26 cellular contexts compared by ENCODE assay signal in genomic region chr6:12335131-12335527, GRCh38. TPM values are rescaled to one million over a fixed set of nuclear protein-coding genes. Genes with fewer than 3 reads are reported as not detected.
A peak's percentile ranks its signal among the peaks of the same experiment; 100 is the strongest.
DNase-seq lines count a peak whose midpoint lies in the region; ATAC-seq and TF ChIP-seq lines count a peak whose summit lies in the region.
"Had no signal": no experiment of that assay in that cellular context is flagged by ENCODE, and none has a peak within 500 bp of the region (broad histone marks: within the 10 kb centered on the region; RNA-seq: fewer than 3 reads in every experiment).

No MANE protein-coding gene starts in this region.

- BruUV-seq in PC-3 (replicated peaks; lab: Mats Ljungman, UMichigan), result no TSS peak

- intact Hi-C loops in PC-3 (cut with micrococcal nuclease), result no loop called here
- intact Hi-C loops in CD4-positive, alpha-beta T cell (cut with DNase I, micrococcal nuclease), result no loop called here

- H2AFZ ChIP-seq in PC-3 (ENCODE audit: low read length), result no peak overlapping the region

- H3K9me3 ChIP-seq in PC-3 (ENCODE audit: low read length), result no peaks in the 10 kb centered on the region
- no peaks in the 10 kb centered on the region for H3K9me3 ChIP-seq in CD4-positive, alpha-beta T cell (ENCODE audit: control insufficient read depth, low read length)
- H3K9me3 ChIP-seq: adrenal gland, MG63, mucosa of descending colon, tibial artery had no signal

- peaks cover 38% of the 10 kb centered on the region for H3K4me1 ChIP-seq in PC-3 (ENCODE audit: insufficient read depth, low read length)
- H3K4me1 ChIP-seq: adrenal gland had no signal

- peaks cover 7% of the 10 kb centered on the region for H3F3A ChIP-seq in PC-3 (ENCODE audit: low read length, unreplicated experiment)

- H3K27me3 ChIP-seq in PC-3 (ENCODE audit: low read length), result no peaks in the 10 kb centered on the region
- no peaks in the 10 kb centered on the region for H3K27me3 ChIP-seq in CD4-positive, alpha-beta T cell (ENCODE audit: control insufficient read depth, insufficient read depth, low read length)
- H3K27me3 ChIP-seq: adrenal gland, MG63, tibial artery had no signal

- no peak overlapping the region for H3K4me3 ChIP-seq in PC-3 (ENCODE audit: low read length)
- H3K4me3 ChIP-seq: adrenal gland, MG63, mucosa of descending colon, tibial artery had no signal

- no peak overlapping the region for H3K27ac Mint-ChIP-seq in activated naive CD8-positive, alpha-beta T cell treated with anti-CD3 and anti-CD28 coated beads, Interleukin-2, amount 50 U/mL, for 24 hours
- no peak overlapping the region for H3K27ac Mint-ChIP-seq in CD4-positive, alpha-beta T cell
- H3K27ac Mint-ChIP-seq: activated CD4-positive, alpha-beta memory T cell treated with anti-CD3 and anti-CD28 coated beads, Interleukin-2, amount 10 ng/mL, durations not matched to agents 7 days and 5 days; effector memory CD8-positive, alpha-beta T cell had no signal

- no peak overlapping the region for H3K4me3 Mint-ChIP-seq in activated naive CD8-positive, alpha-beta T cell treated with anti-CD3 and anti-CD28 coated beads, Interleukin-2, amount 50 U/mL, for 24 hours
- H3K4me3 Mint-ChIP-seq in CD4-positive, alpha-beta T cell, result no peak overlapping the region
- H3K4me3 Mint-ChIP-seq: activated CD4-positive, alpha-beta memory T cell treated with anti-CD3 and anti-CD28 coated beads, Interleukin-2, amount 10 ng/mL, durations not matched to agents 7 days and 5 days; CD14-positive monocyte; central memory CD8-positive, alpha-beta T cell; effector memory CD8-positive, alpha-beta T cell had no signal

- no peaks in the 10 kb centered on the region for H4K20me1 ChIP-seq in PC-3 (ENCODE audit: low read length)

- H3K79me2 ChIP-seq in PC-3 (ENCODE audit: low read length), result no peaks in the 10 kb centered on the region

- no peaks in the 10 kb centered on the region for H3K36me3 Mint-ChIP-seq in activated naive CD8-positive, alpha-beta T cell treated with anti-CD3 and anti-CD28 coated beads, Interleukin-2, amount 50 U/mL, for 24 hours (ENCODE audit: low read depth)
- H3K36me3 Mint-ChIP-seq in CD4-positive, alpha-beta T cell (ENCODE audit: low read depth), result no peaks in the 10 kb centered on the region
- H3K36me3 Mint-ChIP-seq: CD14-positive monocyte had no signal

- TF ChIP-seq CTCF in GM10248 (IDR thresholded peaks at IDR 0.05; ENCODE audit: control extremely low read depth, extremely low read depth, low read depth, missing control alignments) (no peak), PC-3 (conservative IDR thresholded peaks at IDR 0.05; ENCODE audit: low read depth, low read length) (no peak)
- TF ChIP-seq CTCF in CD4-positive, alpha-beta T cell (IDR thresholded peaks at IDR 0.05), result no peak

- 0 out of 2 replicates have a peak overlapping the region, but pooled peaks have one; percentile 7 for H3K9ac ChIP-seq in PC-3 (ENCODE audit: low read length)

- DNase-seq in GM10248 (ENCODE audit: extremely low spot score) (peak; percentile 29), PC-3 (no peak), HuH-7.5 (ENCODE audit: low spot score) (no peak)
- DNase-seq in activated naive CD8-positive, alpha-beta T cell treated with anti-CD3 and anti-CD28 coated beads, Interleukin-2, amount 50 U/mL, for 24 hours, result no peak
- DNase-seq in CD4-positive, alpha-beta T cell, result no peak
- DNase-seq: activated CD4-positive, alpha-beta memory T cell treated with anti-CD3 and anti-CD28 coated beads, Interleukin-2, amount 10 ng/mL, durations not matched to agents 7 days and 5 days; adrenal gland; DMS53; effector memory CD8-positive, alpha-beta T cell; hippocampal formation; left cardiac atrium; MG63; NCI-H1694 treated with DMSO at 0.1 percent for 48 hours; NCI-H510A; nucleus accumbens; stimulated activated CD4-positive, alpha-beta T cell treated with anti-CD3 and anti-CD28 coated beads, Interleukin-4, amount 100 ng/mL, for 24 hours; SW 1271; tibial artery had no signal

- H3K9me2 ChIP-seq in PC-3 (replicated peaks; ENCODE audit: low read length), result no peaks in the 10 kb centered on the region

- POLR2A ChIA-PET in GM10248 (lab: Yijun Ruan, JAX), result no interaction called here
- POLR2A ChIA-PET in PC-3 (lab: Charles Lee; ENCODE audit: unreplicated experiment), result interaction anchor here (0.6 kb wide), 2 partner anchors 23 to 44 kb away, joined by 3 to 9 read pairs; no protein-coding TSS in a partner anchor
- POLR2A ChIA-PET in CD4-positive, alpha-beta T cell (lab: Charles Lee), result no interaction called here

- CTCF ChIA-PET in GM10248 (lab: Yijun Ruan, JAX), result interaction anchor here (1.3 to 2.8 kb wide), 7 partner anchors 9 to 35 kb away, joined by 4 to 8 read pairs (median 5); no protein-coding TSS in a partner anchor
- CTCF ChIA-PET in PC-3 (lab: Charles Lee), result no interaction called here
- CTCF ChIA-PET in CD4-positive, alpha-beta T cell (lab: Charles Lee), result no interaction called here

- no peaks in the 10 kb centered on the region for H3K4me1 Mint-ChIP-seq in activated naive CD8-positive, alpha-beta T cell treated with anti-CD3 and anti-CD28 coated beads, Interleukin-2, amount 50 U/mL, for 24 hours
- H3K4me1 Mint-ChIP-seq in CD4-positive, alpha-beta T cell (ENCODE audit: low read depth), result peaks cover 5% of the 10 kb centered on the region
- H3K4me1 Mint-ChIP-seq: activated CD4-positive, alpha-beta memory T cell treated with anti-CD3 and anti-CD28 coated beads, Interleukin-2, amount 10 ng/mL, durations not matched to agents 7 days and 5 days; central memory CD8-positive, alpha-beta T cell had no signal

- H3K36me3 ChIP-seq in PC-3 (ENCODE audit: low read depth, low read length), result no peaks in the 10 kb centered on the region
- H3K36me3 ChIP-seq: adrenal gland, MG63, tibial artery had no signal

- no peaks in the 10 kb centered on the region for H3K9me3 Mint-ChIP-seq in activated naive CD8-positive, alpha-beta T cell treated with anti-CD3 and anti-CD28 coated beads, Interleukin-2, amount 50 U/mL, for 24 hours
- no peaks in the 10 kb centered on the region for H3K9me3 Mint-ChIP-seq in CD4-positive, alpha-beta T cell
- H3K9me3 Mint-ChIP-seq: activated CD4-positive, alpha-beta memory T cell treated with anti-CD3 and anti-CD28 coated beads, Interleukin-2, amount 10 ng/mL, durations not matched to agents 7 days and 5 days; central memory CD8-positive, alpha-beta T cell; effector memory CD8-positive, alpha-beta T cell had no signal

- H3K27me3 Mint-ChIP-seq in activated naive CD8-positive, alpha-beta T cell treated with anti-CD3 and anti-CD28 coated beads, Interleukin-2, amount 50 U/mL, for 24 hours, result no peaks in the 10 kb centered on the region
- no peaks in the 10 kb centered on the region for H3K27me3 Mint-ChIP-seq in CD4-positive, alpha-beta T cell

- ATAC-seq in GM19467 (IDR thresholded peaks at IDR 0.05; ENCODE audit: unreplicated experiment) (peak; percentile 53), HG02763 (IDR thresholded peaks at IDR 0.05; ENCODE audit: unreplicated experiment) (peak; percentile 57), PC-3 (peak; percentile 21; the same call in 1 of the 2 replicates), GM18502 (IDR thresholded peaks at IDR 0.05; ENCODE audit: poor library complexity, unreplicated experiment) (no peak)
- ATAC-seq in activated naive CD8-positive, alpha-beta T cell treated with anti-CD3 and anti-CD28 coated beads, Interleukin-2, amount 50 U/mL, for 24 hours, result no peak
- no peak for ATAC-seq in CD4-positive, alpha-beta T cell (ENCODE audit: poor library complexity)
- ATAC-seq: effector memory CD8-positive, alpha-beta T cell; HepG2; left cardiac atrium; mucosa of descending colon had no signal

- peak overlapping the region; percentile 12 for H3K4me2 ChIP-seq in PC-3 (ENCODE audit: low read length)

- peak overlapping the region; percentile 55 for H3K27ac ChIP-seq in PC-3 (ENCODE audit: low read length)
- no peak overlapping the region for H3K27ac ChIP-seq in CD4-positive, alpha-beta T cell (ENCODE audit: low read depth, low read length)
- H3K27ac ChIP-seq: adrenal gland, tibial artery had no signal

RNA-seq across cellular contexts. Expression of gene EDN1, which starts 45.0 kb away (rescaled TPM):
- 21.9 and 25.6 TPM in 2 replicates for total RNA-seq in PC-3 (2014; rRNA removed)
- 1 to 10 TPM in 1 of 2 experiments, under 1 TPM in 1; 0.80 to 1.1 TPM for total RNA-seq in CD4-positive, alpha-beta T cell
- total RNA-seq: OCI-LY7 had no signal

Comparison
In these comparisons a context has a peak if more than half of its experiments do, and no peak if none do; other contexts are left out.
1. ATAC-seq: peak in GM19467 (single experiment), HG02763 (single experiment) and PC-3 (single experiment); none in activated naive CD8-positive, alpha-beta T cell treated with anti-CD3 and anti-CD28 coated beads, Interleukin-2, amount 50 U/mL, for 24 hours (single experiment), CD4-positive, alpha-beta T cell (single experiment) and GM18502 (single experiment).
2. RNA of gene EDN1, which starts 45.0 kb away (total RNA-seq): 21.9 to 25.6 TPM in PC-3; 0.80 to 1.1 TPM in CD4-positive, alpha-beta T cell; every median in the first group is over 10 times any median in the second.